8 cellular contexts compared by ENCODE assay signal in the genomic region with DNA sequence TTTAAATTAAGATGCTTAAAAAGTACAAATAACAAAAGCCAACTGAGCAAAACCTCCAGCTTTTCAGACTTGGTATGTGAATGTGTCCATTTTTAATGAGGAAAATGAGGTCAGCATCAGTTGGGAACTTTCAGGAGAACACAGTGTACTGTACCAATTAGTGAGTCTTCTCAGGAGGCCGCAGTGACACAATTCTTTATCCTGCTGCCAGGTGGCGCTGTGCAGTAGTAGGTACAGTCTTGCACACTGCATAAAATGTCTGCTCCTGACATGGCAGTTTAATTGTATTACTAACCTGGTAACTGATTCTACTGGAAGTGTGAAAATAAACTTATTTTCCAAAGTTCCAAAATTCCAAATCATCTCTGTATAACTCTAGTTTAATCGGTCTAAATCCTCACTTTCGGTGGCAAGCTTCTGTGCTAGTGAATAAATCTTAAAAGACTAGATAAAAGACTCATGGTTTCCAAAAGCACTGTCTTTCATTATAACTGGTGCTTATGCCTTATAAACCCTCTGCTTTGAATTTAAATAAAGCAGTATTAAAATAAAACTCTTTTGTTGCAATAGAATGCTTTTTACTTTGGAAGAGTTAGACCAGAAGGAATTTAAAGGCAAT.
DNase-seq lines count a peak whose midpoint lies in the region; ATAC-seq lines count a peak whose summit lies in the region.

No MANE protein-coding gene starts in this region.

- ATAC-seq in GM18858 (IDR thresholded peaks at IDR 0.05; ENCODE audit: unreplicated experiment) (peak; percentile 98), HG03039 (IDR thresholded peaks at IDR 0.05; ENCODE audit: unreplicated experiment) (peak; percentile 98)

- DNase-seq in AG08396 (ENCODE audit: low spot score), result peak; percentile 40
- peak; percentile 16 for DNase-seq in NCI-H187 treated with DMSO at 0.1 percent for 48 hours (lab: John Stamatoyannopoulos, UW)
- peak; percentile 36 for DNase-seq in T1000 (lab: John Stamatoyannopoulos, UW)
- peak; percentile 93 for DNase-seq in astrocyte of the hippocampus (ENCODE audit: low read depth, low spot score)
- DNase-seq in iPS DF 19.7 (ENCODE audit: low read depth, low spot score), result peak; percentile 30
- peak; percentile 23 for DNase-seq in smooth muscle cell of the brain vasculature (ENCODE audit: low read depth, low spot score)

Comparison
In these comparisons a context has a peak if more than half of its experiments do, and no peak if none do; other contexts are left out.
1. Peak in every context shown above with its lines: DNase-seq and ATAC-seq.
2. DNase-seq: peak in every context shown above with its lines; median percentile 93 in astrocyte of the hippocampus; 40 in AG08396; 36 in T1000; 30 in iPS DF 19.7; 23 in smooth muscle cell of the brain vasculature; 16 in NCI-H187 treated with DMSO at 0.1 percent for 48 hours.